18 cellular contexts compared by ENCODE assay signal in genomic region chr15:55257933-55258332, GRCh38. TPM values are rescaled to one million over a fixed set of nuclear protein-coding genes. Genes with fewer than 3 reads are reported as not detected.
DNase-seq lines count a peak whose midpoint lies in the region; ATAC-seq and TF ChIP-seq lines count a peak whose summit lies in the region.
"Had no signal": no experiment of that assay in that cellular context is flagged by ENCODE, and none has a peak within 500 bp of the region (broad histone marks: within the 10 kb centered on the region; RNA-seq: fewer than 3 reads in every experiment).

No MANE protein-coding gene starts in this region.

- H2AK5ac ChIP-seq in mesenchymal stem cell (ENCODE audit: low read length, severe bottlenecking), result no peak overlapping the region

- H3K36me3 Mint-ChIP-seq in activated CD8-positive, alpha-beta memory T cell treated with anti-CD3 and anti-CD28 coated beads, Interleukin-2, amount 10 ng/mL, durations not matched to agents 7 days and 5 days, result peaks cover 54% of the 10 kb centered on the region
- H3K36me3 Mint-ChIP-seq in activated T-helper 17 cell treated with anti-CD3 and anti-CD28 coated beads, Interleukin-2, amount 50 U/mL, for 72 hours (ENCODE audit: low read depth), result peaks cover 87% of the 10 kb centered on the region

- H2BK120ac ChIP-seq in mesenchymal stem cell (ENCODE audit: low read depth, low read length), result no peak overlapping the region

- peak overlapping the region; percentile 91 for H3K27ac Mint-ChIP-seq in activated CD8-positive, alpha-beta memory T cell treated with anti-CD3 and anti-CD28 coated beads, Interleukin-2, amount 10 ng/mL, durations not matched to agents 7 days and 5 days
- peak overlapping the region; percentile 37 for H3K27ac Mint-ChIP-seq in activated T-helper 17 cell treated with anti-CD3 and anti-CD28 coated beads, Interleukin-2, amount 50 U/mL, for 72 hours

- no peak overlapping the region for H2BK12ac ChIP-seq in mesenchymal stem cell (ENCODE audit: low read length in 2 of 2)

- H3K23ac ChIP-seq in mesenchymal stem cell (ENCODE audit: low read length in 2 of 2), result no peak overlapping the region

- no peak overlapping the region for H3K4me2 ChIP-seq in mesenchymal stem cell (ENCODE audit: low read length, poor library complexity, severe bottlenecking)

- no peak overlapping the region for H2BK15ac ChIP-seq in mesenchymal stem cell (ENCODE audit: low read depth, poor library complexity, severe bottlenecking)

- H2AFZ ChIP-seq in mesenchymal stem cell (ENCODE audit: low read depth, low read length), result no peak overlapping the region

- no peak overlapping the region for H2BK5ac ChIP-seq in mesenchymal stem cell (ENCODE audit: low read depth, low read length, poor library complexity, severe bottlenecking)

- H3K18ac ChIP-seq in mesenchymal stem cell (ENCODE audit: low read depth in 1 of 2, low read length in 2 of 2), result no peak overlapping the region

- peak overlapping the region; percentile 88 for H3K27ac ChIP-seq in neutrophil
- no peak overlapping the region for H3K27ac ChIP-seq in effector memory CD4-positive, alpha-beta T cell (ENCODE audit: insufficient read depth, low read length, poor library complexity, severe bottlenecking)
- no peak overlapping the region for H3K27ac ChIP-seq in mesenchymal stem cell (ENCODE audit: low read length, poor library complexity, severe bottlenecking)
- H3K27ac ChIP-seq: transverse colon had no signal

- no peak overlapping the region for H3K4me3 Mint-ChIP-seq in activated CD8-positive, alpha-beta memory T cell treated with anti-CD3 and anti-CD28 coated beads, Interleukin-2, amount 10 ng/mL, durations not matched to agents 7 days and 5 days
- H3K4me3 Mint-ChIP-seq in activated T-helper 17 cell treated with anti-CD3 and anti-CD28 coated beads, Interleukin-2, amount 50 U/mL, for 72 hours, result peak overlapping the region; percentile 32

- H4K91ac ChIP-seq in mesenchymal stem cell (ENCODE audit: low read length), result no peak overlapping the region

- H3K9ac ChIP-seq in mesenchymal stem cell (ENCODE audit: low read length), result no peak overlapping the region

- H3K9me3 Mint-ChIP-seq in activated CD8-positive, alpha-beta memory T cell treated with anti-CD3 and anti-CD28 coated beads, Interleukin-2, amount 10 ng/mL, durations not matched to agents 7 days and 5 days (ENCODE audit: low read depth), result no peaks in the 10 kb centered on the region
- H3K9me3 Mint-ChIP-seq in activated T-helper 17 cell treated with anti-CD3 and anti-CD28 coated beads, Interleukin-2, amount 50 U/mL, for 72 hours, result peaks cover 4% of the 10 kb centered on the region

- H3K4me1 Mint-ChIP-seq in activated CD8-positive, alpha-beta memory T cell treated with anti-CD3 and anti-CD28 coated beads, Interleukin-2, amount 10 ng/mL, durations not matched to agents 7 days and 5 days, result peaks cover 73% of the 10 kb centered on the region
- peaks cover 51% of the 10 kb centered on the region for H3K4me1 Mint-ChIP-seq in activated T-helper 17 cell treated with anti-CD3 and anti-CD28 coated beads, Interleukin-2, amount 50 U/mL, for 72 hours

- no peak for TF ChIP-seq CTCF in neutrophil (IDR thresholded peaks at IDR 0.05)

- H3K4me1 ChIP-seq in neutrophil (ENCODE audit: control insufficient read depth in 1 of 2, insufficient read depth in 1 of 2, low read depth in 1 of 2, low read length in 1 of 2) (peaks cover 56 to 66% of the 10 kb centered on the region in 2 experiments), mesenchymal stem cell (ENCODE audit: control insufficient read depth, insufficient read depth, low read depth, low read length) (no peaks in the 10 kb centered on the region)
- H3K4me1 ChIP-seq in effector memory CD4-positive, alpha-beta T cell (ENCODE audit: control insufficient read depth, insufficient read depth, low read length, poor library complexity, severe bottlenecking), result peaks cover 5% of the 10 kb centered on the region
- H3K4me1 ChIP-seq: HAP-1 had no signal

- CTCF ChIA-PET in activated CD8-positive, alpha-beta memory T cell treated with anti-CD3 and anti-CD28 coated beads, Interleukin-2, amount 10 ng/mL, durations not matched to agents 7 days and 5 days (lab: Charles Lee), result interaction anchor here (0.9 to 1.5 kb wide), 6 partner anchors 10 to 40 kb away, joined by 3 to 10 read pairs (median 4); no protein-coding TSS in a partner anchor

- WGBS in mesenchymal stem cell, result over 99% methylated on average over 5 of the region's 5 CpGs

- H4K8ac ChIP-seq in mesenchymal stem cell (ENCODE audit: low read length), result no peak overlapping the region

- H3K4me3 ChIP-seq in neutrophil (ENCODE audit: low read depth in 1 of 2, low read length in 1 of 2), result no peak overlapping the region
- H3K4me3 ChIP-seq in effector memory CD4-positive, alpha-beta T cell (ENCODE audit: insufficient read depth, low read depth, low read length, poor library complexity, severe bottlenecking), result no peak overlapping the region
- no peak overlapping the region for H3K4me3 ChIP-seq in mesenchymal stem cell (ENCODE audit: insufficient read depth in 1 of 2, low read depth in 1 of 2, low read length in 2 of 2)
- H3K4me3 ChIP-seq: HAP-1, transverse colon had no signal

- peaks cover 19% of the 10 kb centered on the region for H3K36me3 ChIP-seq in neutrophil
- no peaks in the 10 kb centered on the region for H3K36me3 ChIP-seq in effector memory CD4-positive, alpha-beta T cell (ENCODE audit: control insufficient read depth, insufficient read depth, low read length)
- peaks cover 0 to 6% of the 10 kb centered on the region in 2 experiments for H3K36me3 ChIP-seq in mesenchymal stem cell (ENCODE audit: control insufficient read depth in 1 of 2, insufficient read depth in 2 of 2, low read depth in 1 of 2, low read length in 2 of 2)
- H3K36me3 ChIP-seq: HAP-1, transverse colon had no signal

- ATAC-seq in activated CD8-positive, alpha-beta memory T cell treated with anti-CD3 and anti-CD28 coated beads, Interleukin-2, amount 10 ng/mL, durations not matched to agents 7 days and 5 days, result peak; percentile 51
- ATAC-seq in HG02610 (IDR thresholded peaks at IDR 0.05; ENCODE audit: unreplicated experiment), result peak; percentile 25
- peak; percentile 15 for ATAC-seq in activated T-helper 17 cell treated with anti-CD3 and anti-CD28 coated beads, Interleukin-2, amount 50 U/mL, for 72 hours (replicated peaks)

- no peaks in the 10 kb centered on the region for H3K27me3 Mint-ChIP-seq in activated CD8-positive, alpha-beta memory T cell treated with anti-CD3 and anti-CD28 coated beads, Interleukin-2, amount 10 ng/mL, durations not matched to agents 7 days and 5 days
- no peaks in the 10 kb centered on the region for H3K27me3 Mint-ChIP-seq in activated T-helper 17 cell treated with anti-CD3 and anti-CD28 coated beads, Interleukin-2, amount 50 U/mL, for 72 hours

- H3K79me1 ChIP-seq in mesenchymal stem cell (replicated peaks; ENCODE audit: low read length, poor library complexity, severe bottlenecking), result peaks cover 2% of the 10 kb centered on the region

- H3K14ac ChIP-seq in mesenchymal stem cell (ENCODE audit: low read length in 2 of 2), result no peak overlapping the region

- H3K27me3 ChIP-seq in neutrophil, result no peaks in the 10 kb centered on the region
- no peaks in the 10 kb centered on the region for H3K27me3 ChIP-seq in effector memory CD4-positive, alpha-beta T cell (replicated peaks; ENCODE audit: control insufficient read depth, insufficient read depth, low read length, poor library complexity, severe bottlenecking)
- H3K27me3 ChIP-seq in mesenchymal stem cell (ENCODE audit: control insufficient read depth in 1 of 2, insufficient read depth in 1 of 2, low read length in 2 of 2), result no peaks in the 10 kb centered on the region
- H3K27me3 ChIP-seq: transverse colon had no signal

- no peak for DNase-seq in activated CD8-positive, alpha-beta memory T cell treated with anti-CD3 and anti-CD28 coated beads, Interleukin-2, amount 10 ng/mL, durations not matched to agents 7 days and 5 days
- no peak for DNase-seq in activated CD8-positive, alpha-beta memory T cell treated with anti-CD3 and anti-CD28 coated beads, Interleukin-2, amount 50 U/mL, for 4 hours
- no peak for DNase-seq in effector memory CD4-positive, alpha-beta T cell
- DNase-seq in HPDE6-E6E7 (ENCODE audit: extremely low spot score), result no peak
- DNase-seq in mesenchymal stem cell, result no peak
- DNase-seq: ACHN; amygdala; glutamatergic neuron; NCI-H1417 treated with DMSO at 0.1 percent for 48 hours; NCI-H510A; occipital lobe; stimulated activated CD4-positive, alpha-beta T cell treated with anti-CD3 and anti-CD28 coated beads, Interleukin-2, amount 100 ng/mL, for 48 hours; stimulated activated CD8-positive, alpha-beta memory T cell treated with anti-CD3 and anti-CD28 coated beads, Interleukin-4, amount 100 ng/mL, for 48 hours; transverse colon had no signal

- no peak overlapping the region for H3K4ac ChIP-seq in mesenchymal stem cell (ENCODE audit: low read depth in 1 of 2, low read length in 2 of 2)

- H3K9me3 ChIP-seq in neutrophil, result no peaks in the 10 kb centered on the region
- H3K9me3 ChIP-seq in effector memory CD4-positive, alpha-beta T cell (ENCODE audit: control insufficient read depth, low read length), result no peaks in the 10 kb centered on the region
- no peaks in the 10 kb centered on the region for H3K9me3 ChIP-seq in mesenchymal stem cell (ENCODE audit: control insufficient read depth, low read length)
- H3K9me3 ChIP-seq: HAP-1, transverse colon had no signal

RNA-seq across cellular contexts. Expression of gene RAB27A, which starts 31.7 kb away (rescaled TPM):
- total RNA-seq in activated CD8-positive, alpha-beta memory T cell treated with anti-CD3 and anti-CD28 coated beads, Interleukin-2, amount 10 ng/mL, durations not matched to agents 7 days and 5 days, result 100 to 1,000 TPM; 136 to 149 TPM
- 100 to 1,000 TPM in 1 of 2 donors, 10 to 100 TPM in 1; 99.2 to 138 TPM for total RNA-seq in activated T-helper 17 cell treated with anti-CD3 and anti-CD28 coated beads, Interleukin-2, amount 50 U/mL, for 72 hours
- polyA plus RNA-seq in mesenchymal stem cell (2013, experiment 1 of 2), result 22.8 TPM
- 24.9 TPM for polyA plus RNA-seq in mesenchymal stem cell (2013, experiment 2 of 2)
